In genomic region chr3:34109846-34110245, GRCh38 we compare ENCODE assay signal across 12 cellular contexts.
DNase-seq lines count a peak whose midpoint lies in the region; ATAC-seq and TF ChIP-seq lines count a peak whose summit lies in the region.
"Had no signal": no experiment of that assay in that cellular context is flagged by ENCODE, and none has a peak within 500 bp of the region (broad histone marks: within the 10 kb centered on the region; RNA-seq: fewer than 3 reads in every experiment).

No MANE protein-coding gene starts in this region.

- H3K27ac ChIP-seq in naive thymus-derived CD4-positive, alpha-beta T cell (ENCODE audit: low read depth, low read length): no peak overlapping the region
- no peak overlapping the region for H3K27ac ChIP-seq in foreskin keratinocyte
- H3K27ac ChIP-seq: colonic mucosa, PC-9 had no signal

- DNase-seq in naive thymus-derived CD4-positive, alpha-beta T cell: no peak
- DNase-seq in foreskin keratinocyte: no peak
- DNase-seq in activated T-cell treated with anti-CD3 and anti-CD28 coated beads, Interleukin-2, amount 50 U/mL, for 48 hours: no peak
- no peak for DNase-seq in NCI-H510A treated with DMSO at 0.1 percent for 48 hours (lab: John Stamatoyannopoulos, UW)
- DNase-seq: colonic mucosa, NCI-H187, PC-9, T1000 had no signal

- no peak for TF ChIP-seq CTCF in foreskin keratinocyte (conservative IDR thresholded peaks at IDR 0.05)

- no peaks in the 10 kb centered on the region for H3K36me3 Mint-ChIP-seq in naive thymus-derived CD4-positive, alpha-beta T cell

- no peaks in the 10 kb centered on the region for H3K4me1 ChIP-seq in naive thymus-derived CD4-positive, alpha-beta T cell (ENCODE audit: control insufficient read depth in 2 of 2, insufficient read depth in 2 of 2, low read length in 2 of 2)
- no peaks in the 10 kb centered on the region for H3K4me1 ChIP-seq in foreskin keratinocyte
- H3K4me1 ChIP-seq: colonic mucosa had no signal

- POLR2A ChIA-PET in naive thymus-derived CD4-positive, alpha-beta T cell (lab: Charles Lee): no interaction called here

- H3K36me3 ChIP-seq in naive thymus-derived CD4-positive, alpha-beta T cell (ENCODE audit: control insufficient read depth in 2 of 3, insufficient read depth in 3 of 3, low read length in 3 of 3): no peaks in the 10 kb centered on the region
- H3K36me3 ChIP-seq: colonic mucosa had no signal

- no peaks in the 10 kb centered on the region for H3K9me3 ChIP-seq in naive thymus-derived CD4-positive, alpha-beta T cell (ENCODE audit: control insufficient read depth in 2 of 3, low read length in 3 of 3)
- H3K9me3 ChIP-seq: colonic mucosa had no signal

- H3K27me3 ChIP-seq in naive thymus-derived CD4-positive, alpha-beta T cell (ENCODE audit: control insufficient read depth in 2 of 2, insufficient read depth in 2 of 2, low read length in 2 of 2): no peaks in the 10 kb centered on the region
- no peaks in the 10 kb centered on the region for H3K27me3 ChIP-seq in foreskin keratinocyte
- H3K27me3 ChIP-seq: colonic mucosa had no signal

- H3K27ac Mint-ChIP-seq in naive thymus-derived CD4-positive, alpha-beta T cell: no peak overlapping the region
- H3K27ac Mint-ChIP-seq: progenitor cell of endocrine pancreas had no signal

- peaks cover 0 to 4% (median 0%) of the 10 kb centered on the region in 11 donors for H3K9me3 Mint-ChIP-seq in naive thymus-derived CD4-positive, alpha-beta T cell

- peaks cover 0 to 11% (median 0%) of the 10 kb centered on the region in 5 donors for H3K27me3 Mint-ChIP-seq in naive thymus-derived CD4-positive, alpha-beta T cell

- ATAC-seq in GM18909 (IDR thresholded peaks at IDR 0.05; ENCODE audit: poor library complexity, unreplicated experiment): peak; percentile 61
- ATAC-seq in GM21786 (IDR thresholded peaks at IDR 0.05; ENCODE audit: unreplicated experiment): peak; percentile 44
- ATAC-seq in HG03439 (IDR thresholded peaks at IDR 0.05; ENCODE audit: unreplicated experiment): peak; percentile 42
- ATAC-seq in naive thymus-derived CD4-positive, alpha-beta T cell: peak; percentile 42
- no peak for ATAC-seq in foreskin keratinocyte

- H3K4me3 ChIP-seq in naive thymus-derived CD4-positive, alpha-beta T cell (ENCODE audit: low read length): no peak overlapping the region
- H3K4me3 ChIP-seq: colonic mucosa, PC-9 had no signal

- CTCF ChIA-PET in naive thymus-derived CD4-positive, alpha-beta T cell (lab: Charles Lee): no interaction called here

- intact Hi-C loops in naive thymus-derived CD4-positive, alpha-beta T cell (cut with micrococcal nuclease): no loop called here

- peaks cover 0 to 4% (median 0%) of the 10 kb centered on the region in 7 donors for H3K4me1 Mint-ChIP-seq in naive thymus-derived CD4-positive, alpha-beta T cell

- no peak overlapping the region for H3K4me3 Mint-ChIP-seq in naive thymus-derived CD4-positive, alpha-beta T cell
